Comparison of ENCODE assay signal across 17 cellular contexts in the genomic region with DNA sequence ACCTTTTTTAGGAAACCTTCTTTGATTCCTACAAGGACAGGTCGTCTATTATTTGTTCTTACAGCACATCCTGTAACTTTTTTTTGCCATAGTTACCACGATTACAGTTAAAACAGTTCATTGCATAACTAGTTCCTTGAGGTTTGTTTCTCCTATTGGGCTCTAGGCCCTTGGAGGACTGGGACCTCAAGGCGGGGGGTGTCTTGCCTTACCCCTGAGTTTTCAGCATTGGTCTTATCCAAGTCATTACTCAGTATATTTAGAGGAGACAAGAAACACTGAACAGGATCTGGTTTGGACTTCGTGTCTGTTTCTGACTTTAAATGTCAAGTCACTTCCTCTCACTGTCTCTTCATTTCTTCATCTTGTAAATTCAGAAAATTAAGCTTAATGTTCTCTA.
"Had no signal": no experiment of that assay in that cellular context is flagged by ENCODE, and none has a peak within 500 bp of the region (broad histone marks: within the 10 kb centered on the region; RNA-seq: fewer than 3 reads in every experiment).

No MANE protein-coding gene starts in this region.

- H3K9me3 Mint-ChIP-seq: activated CD4-positive, alpha-beta memory T cell treated with anti-CD3 and anti-CD28 coated beads for 36 hours; activated T-helper 1 cell treated with anti-CD3 and anti-CD28 coated beads, Interleukin-12 subunit alpha, Interleukin-12 subunit beta, Interleukin-2, Interleukin-4 antibody, amounts not matched to agents 30 ng/mL and 10 ng/mL and 1 ng/mL, durations not matched to agents 14 hours and 24 hours and 36 hours; nephron progenitor cell; stimulated activated naive B cell treated with anti-CD40 and anti-IgM and Interleukin-4, amounts not matched to agents 10 μg/mL and 1 μg/mL and 100 μg/mL, for 72 hours had no signal

- H3K4me1 Mint-ChIP-seq: nephron progenitor cell had no signal

- H3K4me3 ChIP-seq: body of pancreas, gastrocnemius medialis had no signal

- DNase-seq: activated CD4-positive, alpha-beta memory T cell treated with anti-CD3 and anti-CD28 coated beads for 36 hours; activated CD4-positive, CD25-positive, alpha-beta regulatory T cell treated with anti-CD3 and anti-CD28 coated beads, Interleukin-2, amount 50 U/mL, for 72 hours; activated CD8-positive, alpha-beta memory T cell treated with anti-CD3 and anti-CD28 coated beads, Interleukin-2, amount 50 U/mL, for 48 hours; activated naive CD4-positive, alpha-beta T cell; amniotic stem cell; body of pancreas; gastrocnemius medialis; left ventricle myocardium superior; mesendoderm; nephron progenitor cell; stimulated activated CD4-positive, alpha-beta T cell treated with anti-CD3 and anti-CD28 coated beads, Interleukin-2, amount 100 ng/mL, for 24 hours; stimulated activated naive B cell treated with anti-CD40 and anti-IgM and Interleukin-4, amounts not matched to agents 10 μg/mL and 1 μg/mL and 100 μg/mL, for 72 hours; trophoblast cell had no signal

- H3K27me3 ChIP-seq: body of pancreas, gastrocnemius medialis had no signal

- H3K27ac ChIP-seq: body of pancreas, gastrocnemius medialis had no signal

- H3K27ac Mint-ChIP-seq: activated CD4-positive, alpha-beta memory T cell treated with anti-CD3 and anti-CD28 coated beads for 36 hours; activated T-helper 1 cell treated with anti-CD3 and anti-CD28 coated beads, Interleukin-12 subunit alpha, Interleukin-12 subunit beta, Interleukin-2, Interleukin-4 antibody, amounts not matched to agents 30 ng/mL and 10 ng/mL and 1 ng/mL, durations not matched to agents 14 hours and 24 hours and 36 hours; nephron progenitor cell; stimulated activated naive B cell treated with anti-CD40 and anti-IgM and Interleukin-4, amounts not matched to agents 10 μg/mL and 1 μg/mL and 100 μg/mL, for 72 hours had no signal

- H3K4me3 Mint-ChIP-seq: activated CD4-positive, alpha-beta memory T cell treated with anti-CD3 and anti-CD28 coated beads for 36 hours; activated T-helper 1 cell treated with anti-CD3 and anti-CD28 coated beads, Interleukin-12 subunit alpha, Interleukin-12 subunit beta, Interleukin-2, Interleukin-4 antibody, amounts not matched to agents 30 ng/mL and 10 ng/mL and 1 ng/mL, durations not matched to agents 14 hours and 24 hours and 36 hours; nephron progenitor cell; stimulated activated naive B cell treated with anti-CD40 and anti-IgM and Interleukin-4, amounts not matched to agents 10 μg/mL and 1 μg/mL and 100 μg/mL, for 72 hours had no signal

- H3K9me3 ChIP-seq: body of pancreas, gastrocnemius medialis had no signal

- H3K4me1 ChIP-seq: gastrocnemius medialis had no signal

- H3K36me3 ChIP-seq: gastrocnemius medialis had no signal

- H3K36me3 Mint-ChIP-seq: activated CD4-positive, alpha-beta memory T cell treated with anti-CD3 and anti-CD28 coated beads for 36 hours; stimulated activated naive B cell treated with anti-CD40 and anti-IgM and Interleukin-4, amounts not matched to agents 10 μg/mL and 1 μg/mL and 100 μg/mL, for 72 hours had no signal

- FAIRE-seq: endometrium had no signal

- ATAC-seq: body of pancreas; esophagus mucosa; gastrocnemius medialis; left ventricle myocardium superior; sciatic nerve; stimulated activated naive B cell treated with anti-CD40 and anti-IgM and Interleukin-4, amounts not matched to agents 10 μg/mL and 1 μg/mL and 100 μg/mL, for 72 hours had no signal
